Comparison of ENCODE assay signal across 27 cellular contexts in genomic region chr1:9870572-9870971, GRCh38. TPM values are rescaled to one million over a fixed set of nuclear protein-coding genes. Genes with fewer than 3 reads are reported as not detected.
A peak's percentile ranks its signal among the peaks of the same experiment; 100 is the strongest.
DNase-seq lines count a peak whose midpoint lies in the region; ATAC-seq, FAIRE-seq and TF ChIP-seq lines count a peak whose summit lies in the region.
"Had no signal": no experiment of that assay in that cellular context is flagged by ENCODE, and none has a peak within 500 bp of the region (broad histone marks: within the 10 kb centered on the region; RNA-seq: fewer than 3 reads in every experiment).

No MANE protein-coding gene starts in this region.

- no peak for TF ChIP-seq EP300 in GM12878 (IDR thresholded peaks at IDR 0.05; ENCODE audit: borderline replicate concordance in 1 of 2, control insufficient read depth in 1 of 2, low read depth in 2 of 2, low read length in 2 of 2)

- no peak overlapping the region for H3K4me3 ChIP-seq in BLaER1 treated with 17β-estradiol and CSF1 and Interleukin-3, amounts not matched to agents 10 nM and 100 nM
- no peak overlapping the region for H3K4me3 ChIP-seq in GM12878
- H3K4me3 ChIP-seq: Peyer's patch had no signal

- H3K4me2 ChIP-seq in BLaER1 treated with 17β-estradiol and CSF1 and Interleukin-3, amounts not matched to agents 10 nM and 100 nM: peak overlapping the region in 8 of 11 experiments; percentile 20 to 73 (median 58); a peak in 15 of 22 replicates
- H3K4me2 ChIP-seq in GM12878 (ENCODE audit: control insufficient read depth, insufficient read depth): no peak overlapping the region
- H3K4me2 ChIP-seq: SK-N-SH had no signal

- H3K36me3 ChIP-seq in BLaER1 treated with 17β-estradiol and CSF1 and Interleukin-3, amounts not matched to agents 10 nM and 100 nM: peaks cover 0 to 34% (median 5%) of the 10 kb centered on the region in 11 experiments; a peak in 8 of 22 replicates
- no peaks in the 10 kb centered on the region for H3K36me3 ChIP-seq in GM12878 (ENCODE audit: control insufficient read depth in 2 of 2, insufficient read depth in 2 of 2, low read length in 1 of 2)

- no peak for TF ChIP-seq RAD21 in GM12878 (IDR thresholded peaks at IDR 0.05; ENCODE audit: insufficient read depth, low read depth, low read length)

- no peak overlapping the region for H3K9ac ChIP-seq in BLaER1 treated with 17β-estradiol and CSF1 and Interleukin-3, amounts not matched to agents 10 nM and 100 nM
- H3K9ac ChIP-seq in GM12878 (ENCODE audit: control insufficient read depth, insufficient read depth, low read length): no peak overlapping the region
- H3K9ac ChIP-seq: SK-N-SH had no signal

- intact Hi-C loops in GM12878 (cut with micrococcal nuclease; ENCODE audit: unreplicated experiment): no loop called here

- SMC1A ChIA-PET in GM12878 (lab: Charles Lee; ENCODE audit: uncharacterized antibody, unreplicated experiment): interaction anchor here (0.8 to 16.6 kb wide), 2 partner anchors 87 to 624 kb away, joined by 4 to 428 read pairs; no protein-coding TSS in a partner anchor

- no peak for TF ChIP-seq POLR2A in GM12878 (IDR thresholded peaks at IDR 0.05; ENCODE audit: low read depth, low read length)

- no peaks in the 10 kb centered on the region for H3K27me3 ChIP-seq in BLaER1 treated with 17β-estradiol and CSF1 and Interleukin-3, amounts not matched to agents 10 nM and 100 nM
- no peaks in the 10 kb centered on the region for H3K27me3 ChIP-seq in GM12878 (replicated peaks in 1 of 2; ENCODE audit: control insufficient read depth in 2 of 2, insufficient read depth in 2 of 2, low read length in 1 of 2)
- H3K27me3 ChIP-seq: Peyer's patch had no signal

- H4K20me1 ChIP-seq in BLaER1 treated with 17β-estradiol and CSF1 and Interleukin-3, amounts not matched to agents 10 nM and 100 nM: peaks cover 0 to 23% (median 9%) of the 10 kb centered on the region in 11 experiments; a peak in 11 of 22 replicates
- no peaks in the 10 kb centered on the region for H4K20me1 ChIP-seq in GM12878 (ENCODE audit: control insufficient read depth, insufficient read depth)

- TF ChIP-seq CTCF in GM12878 (IDR thresholded peaks at IDR 0.05 in 2 of 3, conservative IDR thresholded peaks at IDR 0.05 in 1 of 3; ENCODE audit: control insufficient read depth in 2 of 3, extremely low read depth in 1 of 3, insufficient read depth in 1 of 3, low read depth in 3 of 3, low read length in 3 of 3): no peak

- POLR2A ChIA-PET in GM12878 (lab: Charles Lee): interaction anchor here (0.6 kb wide), 1 partner anchor 157 kb away, joined by 3 read pairs; no protein-coding TSS in a partner anchor

- no TSS peak for BruUV-seq in GM12878 (replicated peaks; lab: Mats Ljungman, UMichigan)

- DNase-seq in MV-4-11 (lab: John Stamatoyannopoulos, UW) (peak; percentile 26), GM12878 (ENCODE audit: low read depth, low spot score) (no peak), myocyte (ENCODE audit: low read depth) (peak; percentile 38), anterior cingulate cortex (lab: John Stamatoyannopoulos, UW) (no peak), activated gamma-delta T cell (lab: John Stamatoyannopoulos, UW) (no peak)
- no peak for DNase-seq in activated effector memory CD4-positive, alpha-beta T cell treated with Interleukin-2 at 50 U/mL for 16 hours
- DNase-seq: C1 segment of cervical spinal cord; CD4-positive, alpha-beta memory T cell; COR-L47; DMS53; EL; GF-D8; NCI-H1105 treated with DMSO at 0.1 percent for 48 hours; NCI-H146; NCI-H1930; NCI-H2107; NCI-H446; NCI-H526; OCI-M1; SK-N-SH had no signal

- H3K9me3 ChIP-seq in BLaER1 treated with 17β-estradiol and CSF1 and Interleukin-3, amounts not matched to agents 10 nM and 100 nM (replicated peaks in 1 of 11): no peaks in the 10 kb centered on the region
- H3K9me3 ChIP-seq in GM12878 (replicated peaks; ENCODE audit: control insufficient read depth, insufficient read depth, low read length): no peaks in the 10 kb centered on the region
- H3K9me3 ChIP-seq: Peyer's patch, SK-N-SH had no signal

- ATAC-seq in GM12878 (no peak), GM18511 (IDR thresholded peaks at IDR 0.05; ENCODE audit: unreplicated experiment) (no peak)

- no peak overlapping the region for H2AFZ ChIP-seq in GM12878 (ENCODE audit: control insufficient read depth, low read depth, low read length)

- RAD21 ChIA-PET in GM12878 (lab: Charles Lee; ENCODE audit: unreplicated experiment): interaction anchor here (6.4 kb wide), 1 partner anchor 85 kb away, joined by 83 read pairs; no protein-coding TSS in a partner anchor

- CTCF ChIA-PET in GM12878 (lab: Yijun Ruan, JAX): interaction anchor here (0.6 to 19.1 kb wide), 5 partner anchors 9 to 145 kb away, joined by 3 to 562 read pairs (median 4); no protein-coding TSS in a partner anchor

- H3K27ac ChIP-seq in BLaER1 treated with 17β-estradiol and CSF1 and Interleukin-3, amounts not matched to agents 10 nM and 100 nM: no peak overlapping the region
- H3K27ac ChIP-seq in GM12878 (ENCODE audit: control insufficient read depth, insufficient read depth): no peak overlapping the region
- H3K27ac ChIP-seq: HL-60 had no signal

- WGBS in GM12878 (ENCODE audit: insufficient coverage, insufficient replicate concordance, low lambda C conversion rate, missing lambda C conversion rate): 49% methylated on average over 4 of the region's 4 CpGs

- FAIRE-seq in GM12878 (lab: Jason Lieb, UNC): no peak
- FAIRE-seq: A204.1, GM18507, H54 had no signal

- in situ Hi-C loops in GM12878 (cut with MboI): loop anchor here (5.0 kb wide), 1 partner anchor 552 kb away; no protein-coding TSS in a partner anchor

- H3K4me1 ChIP-seq in BLaER1 treated with 17β-estradiol and CSF1 and Interleukin-3, amounts not matched to agents 10 nM and 100 nM: peaks cover 8 to 63% (median 55%) of the 10 kb centered on the region in 10 experiments
- 0 out of 2 replicates have a peak, but pooled peaks cover 6% of the 10 kb centered on the region for H3K4me1 ChIP-seq in GM12878 (ENCODE audit: control insufficient read depth, insufficient read depth, low read length)

- no peaks in the 10 kb centered on the region for H3K79me2 ChIP-seq in GM12878 (ENCODE audit: control insufficient read depth, insufficient read depth, low read length)

TF ChIP-seq in GM12878, 131 proteins besides CTCF, POLR2A, EP300 and RAD21:
- TF ChIP-seq RUNX3 (IDR thresholded peaks at IDR 0.05; ENCODE audit: low read length) (peak; percentile 44), HCFC1 (IDR thresholded peaks at IDR 0.05; ENCODE audit: low read length) (no peak)

RNA-seq across cellular contexts. Expression of gene CTNNBIP1, which starts 39.5 kb away (rescaled TPM):
- 2.0 and 3.1 TPM in 2 replicates for total RNA-seq in GM12878 (2013; cell fraction: nucleolus; rRNA removed)
- total RNA-seq in GM12878 (2014; rRNA removed): 18.9 and 27.8 TPM in 2 replicates
- total RNA-seq in GM12878 (2014; rRNA removed; fragmentation: Illumina TruSeq; extraction: Trizol): 10.9 and 11.3 TPM in 2 replicates
- 24.8 and 26.0 TPM in 2 replicates for total RNA-seq in GM12878 (2021)
- 4.7 TPM for polyA plus RNA-seq in GM12878 (2011; ENCODE audit: low read depth)
- 5.6 and 10.7 TPM in 2 replicates for polyA plus RNA-seq in GM12878 (2011; rRNA removed)
- 10.3 and 10.5 TPM in 2 replicates for polyA plus RNA-seq in GM12878 (2011; cell fraction: cytosol; rRNA removed)
- 5.8 and 6.8 TPM in 2 replicates for polyA plus RNA-seq in GM12878 (2011; cell fraction: nucleus; rRNA removed)
- 13.4 and 14.1 TPM in 2 replicates for polyA plus RNA-seq in GM12878 (2012)
- polyA plus RNA-seq in GM12878 (2014; fragmentation: Illumina TruSeq; extraction: Trizol): 4.3 and 9.2 TPM in 2 replicates
- polyA plus RNA-seq in GM12878 (2014; fragmentation: Nextera tagmentation; extraction: Ambion mirVana): 1 to 10 TPM in 1 of 2 experiments, under 1 TPM in 1; 0.42 to 1.4 TPM
- 25.8 and 26.4 TPM in 2 replicates for polyA plus RNA-seq in GM12878 (2014; rRNA removed)
- polyA plus RNA-seq in GM12878 (2016; fragmentation: Nextera tagmentation; extraction: Ambion mirVana): 10 to 100 TPM in 1 of 2 experiments, 1 to 10 TPM in 1; 9.5 to 31.8 TPM
- 6.9 and 8.6 TPM in 2 replicates for polyA minus RNA-seq in GM12878 (2011; rRNA and poly(A)+ RNA removed)
- 2.7 and 5.6 TPM in 2 replicates for polyA minus RNA-seq in GM12878 (2011; cell fraction: cytosol; rRNA and poly(A)+ RNA removed)
- polyA minus RNA-seq in GM12878 (2011; cell fraction: nucleus; rRNA and poly(A)+ RNA removed): 0.73 and 1.5 TPM in 2 replicates
- total RNA-seq in myocyte: 19.6 and 26.0 TPM in 2 replicates
- 23.9 TPM for polyA plus RNA-seq in myocyte (2012)

RNA-seq across cellular contexts. Expression of gene CLSTN1, which starts 46.8 kb away (rescaled TPM):
- 36.4 and 44.3 TPM in 2 replicates for total RNA-seq in GM12878 (2013; cell fraction: nucleolus; rRNA removed)
- total RNA-seq in GM12878 (2014; rRNA removed) (24.9 and 32.3 TPM in 2 replicates), GM12878 (2014; rRNA removed; fragmentation: Illumina TruSeq; extraction: Trizol) (18.4 and 21.5 TPM in 2 replicates), GM12878 (2021) (63.2 and 64.4 TPM in 2 replicates), myocyte (17.1 and 23.5 TPM in 2 replicates)
- polyA plus RNA-seq in GM12878 (2011; ENCODE audit: low read depth): 22.3 TPM
- polyA plus RNA-seq in GM12878 (2011; rRNA removed) (7.0 and 11.7 TPM in 2 replicates), GM12878 (2014; fragmentation: Illumina TruSeq; extraction: Trizol) (31.3 and 37.6 TPM in 2 replicates), GM12878 (2014; fragmentation: Nextera tagmentation; extraction: Ambion mirVana) (1 to 10 TPM; 2.7 to 5.6 TPM), GM12878 (2014; rRNA removed) (29.5 and 32.0 TPM in 2 replicates), GM12878 (2016; fragmentation: Nextera tagmentation; extraction: Ambion mirVana) (10 to 100 TPM in 1 of 2 experiments, 1 to 10 TPM in 1; 6.5 to 24.9 TPM)
- polyA plus RNA-seq in GM12878 (2011; cell fraction: cytosol; rRNA removed): 18.3 and 21.7 TPM in 2 replicates
- 25.4 and 32.6 TPM in 2 replicates for polyA plus RNA-seq in GM12878 (2011; cell fraction: nucleus; rRNA removed)
- polyA plus RNA-seq in GM12878 (2012): 46.2 and 49.9 TPM in 2 replicates
- 14.1 and 17.1 TPM in 2 replicates for polyA minus RNA-seq in GM12878 (2011; rRNA and poly(A)+ RNA removed)
- polyA minus RNA-seq in GM12878 (2011; cell fraction: cytosol; rRNA and poly(A)+ RNA removed): 16.7 and 19.6 TPM in 2 replicates
- polyA minus RNA-seq in GM12878 (2011; cell fraction: nucleus; rRNA and poly(A)+ RNA removed): 6.3 and 11.1 TPM in 2 replicates
- polyA plus RNA-seq in myocyte (2012): 71.5 TPM

Comparison
In these comparisons a context has a peak if more than half of its experiments do, and no peak if none do; other contexts are left out.
1. DNase-seq: peak in MV-4-11 (single experiment) and myocyte (single experiment); none in GM12878 (single experiment), anterior cingulate cortex (0 of 58), activated gamma-delta T cell (single experiment) and activated effector memory CD4-positive, alpha-beta T cell treated with Interleukin-2 at 50 U/mL for 16 hours (single experiment).